In the genomic region with DNA sequence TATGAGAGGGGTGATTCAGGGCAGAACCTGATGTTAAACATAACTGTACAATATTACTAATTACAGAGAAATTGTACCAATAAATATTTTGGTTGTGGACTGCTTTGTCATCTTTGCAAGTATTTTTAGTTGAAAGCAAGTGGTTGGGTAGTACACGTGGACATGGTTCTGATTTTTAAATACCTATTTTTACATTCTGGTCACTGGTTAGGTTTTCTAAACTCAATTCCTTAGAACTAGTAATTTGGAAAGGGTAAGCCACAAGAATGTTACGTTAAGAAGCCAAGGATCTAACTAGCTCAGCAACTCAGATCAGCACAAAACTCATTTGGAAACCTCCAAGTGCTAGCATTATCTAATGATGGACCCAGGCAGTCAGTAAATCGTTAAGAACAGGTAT, we compare ENCODE assay signal across 12 cellular contexts. TPM values are rescaled to one million over a fixed set of nuclear protein-coding genes. Genes with fewer than 3 reads are reported as not detected.
A peak's percentile ranks its signal among the peaks of the same experiment; 100 is the strongest.
DNase-seq lines count a peak whose midpoint lies in the region; ATAC-seq, FAIRE-seq and TF ChIP-seq lines count a peak whose summit lies in the region.
"Had no signal": no experiment of that assay in that cellular context is flagged by ENCODE, and none has a peak within 500 bp of the region (broad histone marks: within the 10 kb centered on the region; RNA-seq: fewer than 3 reads in every experiment).

No MANE protein-coding gene starts in this region.

- intact Hi-C loops in kidney (cut with DNase I) = no loop called here
- intact Hi-C loops in left ventricle myocardium superior (cut with micrococcal nuclease) = no loop called here

- H3K4me3 ChIP-seq in kidney (ENCODE audit: low read length in 2 of 2) (peak overlapping the region; percentile 20 to 74), tibial nerve (peak overlapping the region in 1 of 4 donors; percentile 87)
- H3K4me3 ChIP-seq: neural progenitor cell had no signal

- CTCF ChIA-PET in WTC11 (lab: Charles Lee) = interaction anchor here (1.2 kb wide), 1 partner anchor 175 kb away, joined by 3 read pairs; no protein-coding TSS in a partner anchor

- H3K4me3 Mint-ChIP-seq in activated naive CD8-positive, alpha-beta T cell = peak overlapping the region; percentile 5
- no peak overlapping the region for H3K4me3 Mint-ChIP-seq in activated naive CD8-positive, alpha-beta T cell treated with anti-CD3 and anti-CD28 coated beads for 36 hours
- 0 out of 2 replicates have a peak overlapping the region, but pooled peaks have one; percentile 22 for H3K4me3 Mint-ChIP-seq in WTC11

- no peaks in the 10 kb centered on the region for H3K27me3 Mint-ChIP-seq in activated naive CD8-positive, alpha-beta T cell
- no peaks in the 10 kb centered on the region for H3K27me3 Mint-ChIP-seq in activated naive CD8-positive, alpha-beta T cell treated with anti-CD3 and anti-CD28 coated beads for 36 hours
- peaks cover 12% of the 10 kb centered on the region for H3K27me3 Mint-ChIP-seq in WTC11 (ENCODE audit: low read depth)

- no peak overlapping the region for H3K27ac ChIP-seq in kidney (ENCODE audit: low read depth in 2 of 2, low read length in 2 of 2)
- H3K27ac ChIP-seq in tibial nerve = peak overlapping the region in 3 of 4 donors; percentile 88 to 93 (median 93)
- H3K27ac ChIP-seq: neural progenitor cell, suprapubic skin had no signal

- H3K4me1 ChIP-seq in kidney (ENCODE audit: control insufficient read depth in 1 of 2, insufficient read depth in 1 of 2, low read depth in 1 of 2, low read length in 2 of 2) (peaks cover 0 to 8% of the 10 kb centered on the region in 2 donors), tibial nerve (peaks cover 0 to 41% (median 10%) of the 10 kb centered on the region in 4 donors)

- H3K27ac Mint-ChIP-seq in activated naive CD8-positive, alpha-beta T cell = no peak overlapping the region
- no peak overlapping the region for H3K27ac Mint-ChIP-seq in activated naive CD8-positive, alpha-beta T cell treated with anti-CD3 and anti-CD28 coated beads for 36 hours
- H3K27ac Mint-ChIP-seq in WTC11 = no peak overlapping the region
- H3K27ac Mint-ChIP-seq: neural progenitor cell had no signal

- WGBS in tibial nerve, 2 donors = 40 to 48% methylated on average over 3 of the region's 3 CpGs

- POLR2A ChIA-PET in WTC11 (lab: Charles Lee) = no interaction called here

- TF ChIP-seq POLR2A in tibial nerve (IDR thresholded peaks at IDR 0.05) = no peak

- peaks cover 6% of the 10 kb centered on the region for H3K36me3 Mint-ChIP-seq in activated naive CD8-positive, alpha-beta T cell
- H3K36me3 Mint-ChIP-seq in activated naive CD8-positive, alpha-beta T cell treated with anti-CD3 and anti-CD28 coated beads for 36 hours = peaks cover 8% of the 10 kb centered on the region
- H3K36me3 Mint-ChIP-seq in WTC11 = peaks cover 12% of the 10 kb centered on the region

- H3K36me3 ChIP-seq in kidney (ENCODE audit: control insufficient read depth in 1 of 2, insufficient read depth in 2 of 2, low read length in 2 of 2) (no peaks in the 10 kb centered on the region), tibial nerve (peaks cover 0 to 4% (median 0%) of the 10 kb centered on the region in 3 donors)
- H3K36me3 ChIP-seq: neural progenitor cell, suprapubic skin had no signal

- H3K9me3 Mint-ChIP-seq in activated naive CD8-positive, alpha-beta T cell (ENCODE audit: low read depth) = peaks cover 6% of the 10 kb centered on the region
- H3K9me3 Mint-ChIP-seq in activated naive CD8-positive, alpha-beta T cell treated with anti-CD3 and anti-CD28 coated beads for 36 hours = peaks cover 20% of the 10 kb centered on the region
- peaks cover 15% of the 10 kb centered on the region for H3K9me3 Mint-ChIP-seq in WTC11

- TF ChIP-seq CTCF in WTC11 (IDR thresholded peaks at IDR 0.05) (no peak), kidney (IDR thresholded peaks at IDR 0.05; ENCODE audit: borderline replicate concordance, extremely low read depth, insufficient read depth) (no peak), tibial nerve (IDR thresholded peaks at IDR 0.05) (no peak)

- H3K9me3 ChIP-seq in kidney (ENCODE audit: control insufficient read depth in 1 of 2, low read length in 2 of 2) (no peaks in the 10 kb centered on the region), tibial nerve (peaks cover 0 to 5% (median 2%) of the 10 kb centered on the region in 4 donors)

- no peaks in the 10 kb centered on the region for H3K27me3 ChIP-seq in tibial nerve
- H3K27me3 ChIP-seq: suprapubic skin had no signal

- ATAC-seq in WTC11 = no peak
- no peak for ATAC-seq in HG02840 (IDR thresholded peaks at IDR 0.05; ENCODE audit: low FRiP score, unreplicated experiment)
- no peak for ATAC-seq in left ventricle myocardium superior

- no peak for TF ChIP-seq EP300 in tibial nerve (IDR thresholded peaks at IDR 0.05)

- peaks cover 25% of the 10 kb centered on the region for H3K4me1 Mint-ChIP-seq in activated naive CD8-positive, alpha-beta T cell (ENCODE audit: low read depth)
- H3K4me1 Mint-ChIP-seq in activated naive CD8-positive, alpha-beta T cell treated with anti-CD3 and anti-CD28 coated beads for 36 hours = peaks cover 27% of the 10 kb centered on the region
- peaks cover 34% of the 10 kb centered on the region for H3K4me1 Mint-ChIP-seq in WTC11

- DNase-seq in activated naive CD8-positive, alpha-beta T cell treated with anti-CD3 and anti-CD28 coated beads for 36 hours = no peak
- DNase-seq in WTC11 (ENCODE audit: low spot score) (no peak), kidney (no peak), tibial nerve (ENCODE audit: low spot score in 2 of 2) (no peak), NK-92 (lab: John Stamatoyannopoulos, UW; ENCODE audit: unreplicated experiment) (no peak), left ventricle myocardium superior (no peak)
- DNase-seq: NCI-H1436; stimulated activated CD4-positive, alpha-beta T cell treated with anti-CD3 and anti-CD28 coated beads, Interleukin-2, amount 100 ng/mL, for 48 hours had no signal

- no peak for FAIRE-seq in kidney (lab: Jason Lieb, UNC)

- no peak overlapping the region for H3K9ac ChIP-seq in kidney (ENCODE audit: low read length in 2 of 2)
- H3K9ac ChIP-seq: neural progenitor cell had no signal

TF ChIP-seq in WTC11, 78 proteins besides CTCF, POLR2A, EP300 and RAD21 (continues in another document):
- TF ChIP-seq, protein P1, sequence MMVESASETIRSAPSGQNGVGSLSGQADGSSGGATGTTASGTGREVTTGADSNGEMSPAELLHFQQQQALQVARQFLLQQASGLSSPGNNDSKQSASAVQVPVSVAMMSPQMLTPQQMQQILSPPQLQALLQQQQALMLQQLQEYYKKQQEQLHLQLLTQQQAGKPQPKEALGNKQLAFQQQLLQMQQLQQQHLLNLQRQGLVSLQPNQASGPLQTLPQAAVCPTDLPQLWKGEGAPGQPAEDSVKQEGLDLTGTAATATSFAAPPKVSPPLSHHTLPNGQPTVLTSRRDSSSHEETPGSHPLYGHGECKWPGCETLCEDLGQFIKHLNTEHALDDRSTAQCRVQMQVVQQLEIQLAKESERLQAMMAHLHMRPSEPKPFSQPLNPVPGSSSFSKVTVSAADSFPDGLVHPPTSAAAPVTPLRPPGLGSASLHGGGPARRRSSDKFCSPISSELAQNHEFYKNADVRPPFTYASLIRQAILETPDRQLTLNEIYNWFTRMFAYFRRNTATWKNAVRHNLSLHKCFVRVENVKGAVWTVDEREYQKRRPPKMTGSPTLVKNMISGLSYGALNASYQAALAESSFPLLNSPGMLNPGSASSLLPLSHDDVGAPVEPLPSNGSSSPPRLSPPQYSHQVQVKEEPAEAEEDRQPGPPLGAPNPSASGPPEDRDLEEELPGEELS (CRISPR knock-in tag; IDR thresholded peaks at IDR 0.05) = no peak
- TF ChIP-seq JUN (CRISPR knock-in tag; IDR thresholded peaks at IDR 0.05) (no peak), ZMAT4 (CRISPR knock-in tag; IDR thresholded peaks at IDR 0.05) (no peak), FOXJ3 (CRISPR knock-in tag; IDR thresholded peaks at IDR 0.05; ENCODE audit: borderline replicate concordance) (no peak), NFE2L1 (CRISPR knock-in tag; IDR thresholded peaks at IDR 0.05) (no peak), FOXK1 (CRISPR knock-in tag; IDR thresholded peaks at IDR 0.05) (no peak)
- TF ChIP-seq, protein P2, sequence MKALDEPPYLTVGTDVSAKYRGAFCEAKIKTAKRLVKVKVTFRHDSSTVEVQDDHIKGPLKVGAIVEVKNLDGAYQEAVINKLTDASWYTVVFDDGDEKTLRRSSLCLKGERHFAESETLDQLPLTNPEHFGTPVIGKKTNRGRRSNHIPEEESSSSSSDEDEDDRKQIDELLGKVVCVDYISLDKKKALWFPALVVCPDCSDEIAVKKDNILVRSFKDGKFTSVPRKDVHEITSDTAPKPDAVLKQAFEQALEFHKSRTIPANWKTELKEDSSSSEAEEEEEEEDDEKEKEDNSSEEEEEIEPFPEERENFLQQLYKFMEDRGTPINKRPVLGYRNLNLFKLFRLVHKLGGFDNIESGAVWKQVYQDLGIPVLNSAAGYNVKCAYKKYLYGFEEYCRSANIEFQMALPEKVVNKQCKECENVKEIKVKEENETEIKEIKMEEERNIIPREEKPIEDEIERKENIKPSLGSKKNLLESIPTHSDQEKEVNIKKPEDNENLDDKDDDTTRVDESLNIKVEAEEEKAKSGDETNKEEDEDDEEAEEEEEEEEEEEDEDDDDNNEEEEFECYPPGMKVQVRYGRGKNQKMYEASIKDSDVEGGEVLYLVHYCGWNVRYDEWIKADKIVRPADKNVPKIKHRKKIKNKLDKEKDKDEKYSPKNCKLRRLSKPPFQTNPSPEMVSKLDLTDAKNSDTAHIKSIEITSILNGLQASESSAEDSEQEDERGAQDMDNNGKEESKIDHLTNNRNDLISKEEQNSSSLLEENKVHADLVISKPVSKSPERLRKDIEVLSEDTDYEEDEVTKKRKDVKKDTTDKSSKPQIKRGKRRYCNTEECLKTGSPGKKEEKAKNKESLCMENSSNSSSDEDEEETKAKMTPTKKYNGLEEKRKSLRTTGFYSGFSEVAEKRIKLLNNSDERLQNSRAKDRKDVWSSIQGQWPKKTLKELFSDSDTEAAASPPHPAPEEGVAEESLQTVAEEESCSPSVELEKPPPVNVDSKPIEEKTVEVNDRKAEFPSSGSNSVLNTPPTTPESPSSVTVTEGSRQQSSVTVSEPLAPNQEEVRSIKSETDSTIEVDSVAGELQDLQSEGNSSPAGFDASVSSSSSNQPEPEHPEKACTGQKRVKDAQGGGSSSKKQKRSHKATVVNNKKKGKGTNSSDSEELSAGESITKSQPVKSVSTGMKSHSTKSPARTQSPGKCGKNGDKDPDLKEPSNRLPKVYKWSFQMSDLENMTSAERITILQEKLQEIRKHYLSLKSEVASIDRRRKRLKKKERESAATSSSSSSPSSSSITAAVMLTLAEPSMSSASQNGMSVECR (CRISPR knock-in tag; IDR thresholded peaks at IDR 0.05; ENCODE audit: borderline replicate concordance) = no peak

RNA-seq across cellular contexts. Expression of gene EPB41L2, which starts 2.7 kb away (rescaled TPM):
- 10 to 100 TPM; 40.1 to 40.7 TPM for total RNA-seq in activated naive CD8-positive, alpha-beta T cell treated with anti-CD3 and anti-CD28 coated beads for 36 hours
- 101 to 106 TPM (median 106 TPM) in 3 replicates for total RNA-seq in WTC11 (2021)
- total RNA-seq in kidney = 111 TPM
- 19.6 TPM for polyA plus RNA-seq in kidney (ENCODE audit: insufficient read depth, low read depth, low replicate concordance)
- total RNA-seq in tibial nerve = 100 to 1,000 TPM; 190 to 321 (median 265) TPM
- total RNA-seq in left ventricle myocardium superior = 91.8 TPM

Comparison
In these comparisons a context has a peak if more than half of its experiments do, and no peak if none do; other contexts are left out.
1. H3K27ac ChIP-seq: peak in tibial nerve (3 of 4); none in kidney (0 of 2).